Comparison of ENCODE assay signal across 10 cellular contexts in the genomic region with DNA sequence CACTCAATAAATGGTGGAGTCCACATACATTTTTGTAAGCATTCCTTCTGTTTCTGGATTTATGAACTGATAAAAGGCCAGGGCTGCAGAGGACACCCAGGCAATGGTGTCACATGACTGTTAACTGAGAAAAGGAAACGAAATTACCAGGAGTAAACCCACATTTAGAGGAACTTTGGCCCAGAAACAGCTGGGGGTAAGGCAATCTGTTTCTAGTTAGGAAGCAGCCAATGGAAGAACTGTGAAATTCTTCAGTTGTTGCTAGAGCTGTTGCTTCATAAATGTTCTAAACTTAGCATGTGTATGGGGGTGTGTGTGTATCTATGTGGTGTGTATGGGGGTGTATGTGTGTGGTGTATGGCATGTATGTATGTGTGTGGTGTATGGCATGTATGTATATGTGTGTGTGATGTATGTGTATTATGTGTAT. TPM values are rescaled to one million over a fixed set of nuclear protein-coding genes. Genes with fewer than 3 reads are reported as not detected.
A peak's percentile ranks its signal among the peaks of the same experiment; 100 is the strongest.
DNase-seq lines count a peak whose midpoint lies in the region; ATAC-seq and TF ChIP-seq lines count a peak whose summit lies in the region.
"Had no signal": no experiment of that assay in that cellular context is flagged by ENCODE, and none has a peak within 500 bp of the region (broad histone marks: within the 10 kb centered on the region; RNA-seq: fewer than 3 reads in every experiment).

No MANE protein-coding gene starts in this region.

- 9 to 17% methylated on average over 1 of the region's 1 CpG for WGBS in tibial nerve, 2 donors

- no peak overlapping the region for H3K4me3 ChIP-seq in tibial nerve

- H3K27me3 Mint-ChIP-seq in activated CD4-positive, alpha-beta T cell treated with anti-CD3 and anti-CD28 coated beads, Interleukin-2, amount 10 ng/mL, durations not matched to agents 24 days and 14 days: no peaks in the 10 kb centered on the region
- no peaks in the 10 kb centered on the region for H3K27me3 Mint-ChIP-seq in activated T-helper 2 cell treated with anti-CD3 and anti-CD28 coated beads, Interferon-gamma antibody, Interleukin-2, Interleukin-4, amounts not matched to agents 10 μg/mL and 5 μg/mL and 100 μg/mL, durations not matched to agents 14 hours and 24 hours and 36 hours (ENCODE audit: low read depth)

- no peaks in the 10 kb centered on the region for H3K27me3 ChIP-seq in layer of hippocampus (ENCODE audit: control insufficient read depth, insufficient read depth, low read length)
- H3K27me3 ChIP-seq in tibial nerve: no peaks in the 10 kb centered on the region

- H3K4me1 ChIP-seq in tibial nerve: peaks cover 0 to 52% (median 34%) of the 10 kb centered on the region in 4 donors

- ATAC-seq in HG02798 (IDR thresholded peaks at IDR 0.05; ENCODE audit: poor library complexity, unreplicated experiment) (no peak), GM18519 (IDR thresholded peaks at IDR 0.05; ENCODE audit: low FRiP score, unreplicated experiment) (no peak)

- intact Hi-C loops in activated CD4-positive, alpha-beta T cell treated with anti-CD3 and anti-CD28 coated beads, Interleukin-2, amount 10 ng/mL, durations not matched to agents 24 days and 14 days (cut with micrococcal nuclease): loop anchor here (1.0 to 10.0 kb wide), 4 partner anchors 8 to 785 kb away; no protein-coding TSS in a partner anchor
- intact Hi-C loops in activated T-helper 2 cell treated with anti-CD3 and anti-CD28 coated beads, Interferon-gamma antibody, Interleukin-2, Interleukin-4, amounts not matched to agents 10 μg/mL and 5 μg/mL and 100 μg/mL, durations not matched to agents 14 hours and 24 hours and 36 hours (cut with micrococcal nuclease): loop anchor here (2.0 to 10.0 kb wide), 2 partner anchors 17 to 445 kb away; no protein-coding TSS in a partner anchor

- peak; percentile 57 for DNase-seq in activated CD4-positive, alpha-beta T cell treated with anti-CD3 and anti-CD28 coated beads, Interleukin-2, amount 10 ng/mL, durations not matched to agents 24 days and 14 days
- no peak for DNase-seq in activated CD4-positive, alpha-beta T cell treated with anti-CD3 and anti-CD28 coated beads, Interleukin-2, amount 50 U/mL, for 4 hours
- DNase-seq in activated T-helper 2 cell treated with anti-CD3 and anti-CD28 coated beads, Interferon-gamma antibody, Interleukin-2, Interleukin-4, amounts not matched to agents 10 μg/mL and 5 μg/mL and 100 μg/mL, durations not matched to agents 14 hours and 24 hours and 36 hours (ENCODE audit: low spot score): peak; percentile 2
- DNase-seq in tibial nerve (ENCODE audit: low spot score in 2 of 2) (peak in 1 of 2 donors; percentile 59), NCI-H2196 treated with DMSO at 0.1 percent for 48 hours (lab: John Stamatoyannopoulos, UW; ENCODE audit: unreplicated experiment) (no peak)
- DNase-seq: ACHN, NCI-H1417 had no signal

- no peaks in the 10 kb centered on the region for H3K9me3 ChIP-seq in tibial nerve

- peak in 1 of 2 donors; percentile 83 for TF ChIP-seq EP300 in tibial nerve (IDR thresholded peaks at IDR 0.05)

- no peaks in the 10 kb centered on the region for H3K36me3 ChIP-seq in tibial nerve

- H3K4me1 Mint-ChIP-seq in activated CD4-positive, alpha-beta T cell treated with anti-CD3 and anti-CD28 coated beads, Interleukin-2, amount 10 ng/mL, durations not matched to agents 24 days and 14 days: peaks cover 68% of the 10 kb centered on the region
- H3K4me1 Mint-ChIP-seq in activated T-helper 2 cell treated with anti-CD3 and anti-CD28 coated beads, Interferon-gamma antibody, Interleukin-2, Interleukin-4, amounts not matched to agents 10 μg/mL and 5 μg/mL and 100 μg/mL, durations not matched to agents 14 hours and 24 hours and 36 hours (ENCODE audit: low read depth): peaks cover 64% of the 10 kb centered on the region

- H3K36me3 Mint-ChIP-seq in activated CD4-positive, alpha-beta T cell treated with anti-CD3 and anti-CD28 coated beads, Interleukin-2, amount 10 ng/mL, durations not matched to agents 24 days and 14 days (ENCODE audit: low read depth): peaks cover 13% of the 10 kb centered on the region
- H3K36me3 Mint-ChIP-seq in activated T-helper 2 cell treated with anti-CD3 and anti-CD28 coated beads, Interferon-gamma antibody, Interleukin-2, Interleukin-4, amounts not matched to agents 10 μg/mL and 5 μg/mL and 100 μg/mL, durations not matched to agents 14 hours and 24 hours and 36 hours (ENCODE audit: low read depth): peaks cover 14% of the 10 kb centered on the region

- H3K9me3 Mint-ChIP-seq in activated CD4-positive, alpha-beta T cell treated with anti-CD3 and anti-CD28 coated beads, Interleukin-2, amount 10 ng/mL, durations not matched to agents 24 days and 14 days: peaks cover 8% of the 10 kb centered on the region
- peaks cover 4% of the 10 kb centered on the region for H3K9me3 Mint-ChIP-seq in activated T-helper 2 cell treated with anti-CD3 and anti-CD28 coated beads, Interferon-gamma antibody, Interleukin-2, Interleukin-4, amounts not matched to agents 10 μg/mL and 5 μg/mL and 100 μg/mL, durations not matched to agents 14 hours and 24 hours and 36 hours

- H3K4me3 Mint-ChIP-seq in activated CD4-positive, alpha-beta T cell treated with anti-CD3 and anti-CD28 coated beads, Interleukin-2, amount 10 ng/mL, durations not matched to agents 24 days and 14 days: peak overlapping the region; percentile 39
- H3K4me3 Mint-ChIP-seq in activated T-helper 2 cell treated with anti-CD3 and anti-CD28 coated beads, Interferon-gamma antibody, Interleukin-2, Interleukin-4, amounts not matched to agents 10 μg/mL and 5 μg/mL and 100 μg/mL, durations not matched to agents 14 hours and 24 hours and 36 hours (ENCODE audit: low read depth): no peak overlapping the region

- TF ChIP-seq CTCF in tibial nerve (IDR thresholded peaks at IDR 0.05): no peak

- H3K27ac Mint-ChIP-seq in activated CD4-positive, alpha-beta T cell treated with anti-CD3 and anti-CD28 coated beads, Interleukin-2, amount 10 ng/mL, durations not matched to agents 24 days and 14 days: peak overlapping the region; percentile 91
- peak overlapping the region; percentile 86 for H3K27ac Mint-ChIP-seq in activated T-helper 2 cell treated with anti-CD3 and anti-CD28 coated beads, Interferon-gamma antibody, Interleukin-2, Interleukin-4, amounts not matched to agents 10 μg/mL and 5 μg/mL and 100 μg/mL, durations not matched to agents 14 hours and 24 hours and 36 hours

- TF ChIP-seq POLR2A in tibial nerve (IDR thresholded peaks at IDR 0.05): no peak

- H3K27ac ChIP-seq in layer of hippocampus (ENCODE audit: low read depth, low read length): peak overlapping the region; percentile 67
- H3K27ac ChIP-seq in tibial nerve: peak overlapping the region in 3 of 4 donors; percentile 76 to 85 (median 80)

RNA-seq across cellular contexts. Expression of a gene that starts 11.8 kb away (rescaled TPM):
- total RNA-seq in activated CD4-positive, alpha-beta T cell treated with anti-CD3 and anti-CD28 coated beads, Interleukin-2, amount 10 ng/mL, durations not matched to agents 24 days and 14 days: 45.2 and 53.6 TPM in 2 replicates
- 60.4 and 67.7 TPM in 2 replicates for total RNA-seq in activated T-helper 2 cell treated with anti-CD3 and anti-CD28 coated beads, Interferon-gamma antibody, Interleukin-2, Interleukin-4, amounts not matched to agents 10 μg/mL and 5 μg/mL and 100 μg/mL, durations not matched to agents 14 hours and 24 hours and 36 hours
- total RNA-seq in tibial nerve: 100 to 1,000 TPM in 1 of 4 donors, 10 to 100 TPM in 3; 68.6 to 109 (median 82.7) TPM

RNA-seq across cellular contexts. Expression of a gene that starts 59.0 kb away (rescaled TPM):
- total RNA-seq in activated CD4-positive, alpha-beta T cell treated with anti-CD3 and anti-CD28 coated beads, Interleukin-2, amount 10 ng/mL, durations not matched to agents 24 days and 14 days: 26.3 and 31.1 TPM in 2 replicates
- 31.5 and 32.7 TPM in 2 replicates for total RNA-seq in activated T-helper 2 cell treated with anti-CD3 and anti-CD28 coated beads, Interferon-gamma antibody, Interleukin-2, Interleukin-4, amounts not matched to agents 10 μg/mL and 5 μg/mL and 100 μg/mL, durations not matched to agents 14 hours and 24 hours and 36 hours
- 10 to 100 TPM; 25.2 to 37.0 (median 33.9) TPM for total RNA-seq in tibial nerve

RNA-seq across cellular contexts. Expression of a gene that starts 59.4 kb away (rescaled TPM):
- total RNA-seq in activated CD4-positive, alpha-beta T cell treated with anti-CD3 and anti-CD28 coated beads, Interleukin-2, amount 10 ng/mL, durations not matched to agents 24 days and 14 days: 38.3 and 41.8 TPM in 2 replicates
- 36.4 and 44.3 TPM in 2 replicates for total RNA-seq in activated T-helper 2 cell treated with anti-CD3 and anti-CD28 coated beads, Interferon-gamma antibody, Interleukin-2, Interleukin-4, amounts not matched to agents 10 μg/mL and 5 μg/mL and 100 μg/mL, durations not matched to agents 14 hours and 24 hours and 36 hours
- 10 to 100 TPM; 49.2 to 50.9 (median 50.5) TPM for total RNA-seq in tibial nerve

Comparison
In these comparisons a context has a peak if more than half of its experiments do, and no peak if none do; other contexts are left out.
1. DNase-seq: peak in activated CD4-positive, alpha-beta T cell treated with anti-CD3 and anti-CD28 coated beads, Interleukin-2, amount 10 ng/mL, durations not matched to agents 24 days and 14 days (single experiment) and activated T-helper 2 cell treated with anti-CD3 and anti-CD28 coated beads, Interferon-gamma antibody, Interleukin-2, Interleukin-4, amounts not matched to agents 10 μg/mL and 5 μg/mL and 100 μg/mL, durations not matched to agents 14 hours and 24 hours and 36 hours (single experiment); none in activated CD4-positive, alpha-beta T cell treated with anti-CD3 and anti-CD28 coated beads, Interleukin-2, amount 50 U/mL, for 4 hours (0 of 2) and NCI-H2196 treated with DMSO at 0.1 percent for 48 hours (single experiment).